In the genomic region with DNA sequence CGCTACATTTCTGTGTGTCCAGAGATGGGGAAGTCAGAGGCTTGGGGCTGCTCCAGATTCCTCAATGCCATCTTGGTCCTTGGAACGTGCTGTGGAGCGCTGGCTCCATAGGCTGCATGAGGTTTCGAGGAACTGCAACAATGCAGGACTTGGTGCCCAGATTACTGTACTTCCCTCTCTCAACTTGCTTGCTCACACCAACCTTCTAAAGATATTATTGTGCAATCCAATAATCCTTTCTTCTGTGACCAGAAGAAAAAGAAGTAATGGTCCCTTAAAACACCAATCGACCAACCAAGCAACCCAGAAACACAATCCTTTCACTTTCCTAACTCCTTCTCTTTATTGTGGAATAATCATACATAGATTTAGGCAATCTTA, we compare ENCODE assay signal across 1 cellular context.
A peak's percentile ranks its signal among the peaks of the same experiment; 100 is the strongest.
TF ChIP-seq lines count a peak whose summit lies in the region.

No MANE protein-coding gene starts in this region.

TF ChIP-seq in H1, 55 proteins besides CTCF, POLR2A, EP300 and RAD21:
- TF ChIP-seq, protein P1, sequence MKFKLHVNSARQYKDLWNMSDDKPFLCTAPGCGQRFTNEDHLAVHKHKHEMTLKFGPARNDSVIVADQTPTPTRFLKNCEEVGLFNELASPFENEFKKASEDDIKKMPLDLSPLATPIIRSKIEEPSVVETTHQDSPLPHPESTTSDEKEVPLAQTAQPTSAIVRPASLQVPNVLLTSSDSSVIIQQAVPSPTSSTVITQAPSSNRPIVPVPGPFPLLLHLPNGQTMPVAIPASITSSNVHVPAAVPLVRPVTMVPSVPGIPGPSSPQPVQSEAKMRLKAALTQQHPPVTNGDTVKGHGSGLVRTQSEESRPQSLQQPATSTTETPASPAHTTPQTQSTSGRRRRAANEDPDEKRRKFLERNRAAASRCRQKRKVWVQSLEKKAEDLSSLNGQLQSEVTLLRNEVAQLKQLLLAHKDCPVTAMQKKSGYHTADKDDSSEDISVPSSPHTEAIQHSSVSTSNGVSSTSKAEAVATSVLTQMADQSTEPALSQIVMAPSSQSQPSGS (IDR thresholded peaks at IDR 0.05; ENCODE audit: low read length), result no peak
- TF ChIP-seq BCL11A (IDR thresholded peaks at IDR 0.05; ENCODE audit: low read depth in 2 of 2, low read length in 2 of 2) (no peak), CEBPB (IDR thresholded peaks at IDR 0.05; ENCODE audit: low read depth, low read length) (peak; percentile 10; the same call in 1 of the 2 replicates), HDAC6 (IDR thresholded peaks at IDR 0.05; ENCODE audit: low read depth, low read length) (no peak)
